ENCODE assay signal across 26 cellular contexts in genomic region chr4:106893903-106894302, GRCh38.
DNase-seq lines count a peak whose midpoint lies in the region; ATAC-seq and TF ChIP-seq lines count a peak whose summit lies in the region.
"Had no signal": no experiment of that assay in that cellular context is flagged by ENCODE, and none has a peak within 500 bp of the region (broad histone marks: within the 10 kb centered on the region; RNA-seq: fewer than 3 reads in every experiment).

No MANE protein-coding gene starts in this region.

- H3K4me1 ChIP-seq in GM23338 (ENCODE audit: insufficient read depth): no peaks in the 10 kb centered on the region
- H3K4me1 ChIP-seq in CD8-positive, alpha-beta T cell (ENCODE audit: insufficient read depth, low read length): no peaks in the 10 kb centered on the region
- H3K4me1 ChIP-seq: A549 had no signal

- H3K4me1 Mint-ChIP-seq in GM23338 (no peaks in the 10 kb centered on the region), WTC11 (no peaks in the 10 kb centered on the region)
- no peaks in the 10 kb centered on the region for H3K4me1 Mint-ChIP-seq in CD8-positive, alpha-beta T cell (ENCODE audit: low read depth)
- H3K4me1 Mint-ChIP-seq: CD4-positive, alpha-beta memory T cell had no signal

- H4K20me1 ChIP-seq in GM23338 (replicated peaks; ENCODE audit: insufficient read depth): no peaks in the 10 kb centered on the region

- CTCF ChIA-PET in WTC11 (lab: Charles Lee): interaction anchor here (1.4 kb wide), 1 partner anchor 19 kb away, joined by 10 read pairs; no protein-coding TSS in a partner anchor
- CTCF ChIA-PET in CD8-positive, alpha-beta T cell (lab: Charles Lee): no interaction called here

- no peaks in the 10 kb centered on the region for H3K79me2 ChIP-seq in GM23338 (replicated peaks; ENCODE audit: insufficient read depth)

- peaks cover 7% of the 10 kb centered on the region; the same call in 1 of the 3 replicates for H3K9me3 Mint-ChIP-seq in GM23338
- H3K9me3 Mint-ChIP-seq in WTC11: peaks cover 14% of the 10 kb centered on the region
- H3K9me3 Mint-ChIP-seq in CD8-positive, alpha-beta T cell: no peaks in the 10 kb centered on the region

- no peaks in the 10 kb centered on the region for H3K9me3 ChIP-seq in CD8-positive, alpha-beta T cell (ENCODE audit: low read length)
- H3K9me3 ChIP-seq: A549, MG63 had no signal

- H3K4me3 ChIP-seq in GM23338: no peak overlapping the region
- no peak overlapping the region for H3K4me3 ChIP-seq in CD8-positive, alpha-beta T cell (ENCODE audit: low read depth, low read length)
- H3K4me3 ChIP-seq: A549, MG63 had no signal

- DNase-seq in GM23338 (ENCODE audit: low spot score) (no peak), WTC11 (ENCODE audit: low spot score) (no peak), medulla oblongata (ENCODE audit: extremely low spot score) (peak; percentile 30), sciatic nerve (ENCODE audit: low spot score) (peak; percentile 31), cerebellar cortex (ENCODE audit: low spot score) (no peak)
- DNase-seq in CD8-positive, alpha-beta T cell: no peak
- DNase-seq: CD4-positive, alpha-beta memory T cell; DMS 273 treated with DMSO at 0.1 percent for 48 hours; DMS79; EL; GDM1; H7; IMR-90; KG1; MG63; NCI-H1048; NCI-H1417; NCI-H1694; NCI-H2081; NCI-H226; NCI-H510A; NCI-H69; RPMI8226; SHP77 had no signal

- intact Hi-C loops in sciatic nerve (cut with DNase I): no loop called here
- intact Hi-C loops in CD8-positive, alpha-beta T cell (cut with DNase I, micrococcal nuclease): no loop called here

- H3K27me3 Mint-ChIP-seq in GM23338 (ENCODE audit: insufficient read depth, low read depth, poor library complexity): no peaks in the 10 kb centered on the region
- H3K27me3 Mint-ChIP-seq in WTC11 (ENCODE audit: low read depth): no peaks in the 10 kb centered on the region
- no peaks in the 10 kb centered on the region for H3K27me3 Mint-ChIP-seq in CD8-positive, alpha-beta T cell (ENCODE audit: low read depth)
- H3K27me3 Mint-ChIP-seq: CD4-positive, alpha-beta memory T cell had no signal

- ATAC-seq in GM23338 (no peak; the same call in 2 of the 3 replicates), WTC11 (peak; percentile 20), sciatic nerve (peak; percentile 28), GM18502 (IDR thresholded peaks at IDR 0.05; ENCODE audit: poor library complexity, unreplicated experiment) (no peak)
- no peak for ATAC-seq in CD8-positive, alpha-beta T cell
- ATAC-seq: A549 had no signal

- no peak overlapping the region for H3K27ac ChIP-seq in GM23338 (ENCODE audit: low read depth)
- H3K27ac ChIP-seq in CD8-positive, alpha-beta T cell (ENCODE audit: low read depth, low read length): no peak overlapping the region
- H3K27ac ChIP-seq: A549 had no signal

- no peaks in the 10 kb centered on the region for H3F3A ChIP-seq in GM23338 (replicated peaks; ENCODE audit: low read depth)

- peak overlapping the region; percentile 70; the same call in 1 of the 2 replicates for H2AFZ ChIP-seq in GM23338

- no peaks in the 10 kb centered on the region for H3K27me3 ChIP-seq in GM23338 (ENCODE audit: insufficient read depth)
- no peaks in the 10 kb centered on the region for H3K27me3 ChIP-seq in CD8-positive, alpha-beta T cell (ENCODE audit: insufficient read depth, low read length)
- H3K27me3 ChIP-seq: MG63 had no signal

- POLR2A ChIA-PET in WTC11 (lab: Charles Lee): no interaction called here
- POLR2A ChIA-PET in CD8-positive, alpha-beta T cell (lab: Charles Lee): interaction anchor here (0.6 kb wide), 1 partner anchor 25 kb away, joined by 3 read pairs; no protein-coding TSS in a partner anchor

- no peaks in the 10 kb centered on the region for H3K9me2 ChIP-seq in GM23338 (ENCODE audit: insufficient read depth)

- H3K4me3 Mint-ChIP-seq in GM23338 (no peak overlapping the region), WTC11 (no peak overlapping the region)
- no peak overlapping the region for H3K4me3 Mint-ChIP-seq in CD8-positive, alpha-beta T cell
- H3K4me3 Mint-ChIP-seq: CD4-positive, alpha-beta memory T cell had no signal

- H3K4me2 ChIP-seq in GM23338: no peak overlapping the region
- H3K4me2 ChIP-seq: A549 had no signal

- H3K27ac Mint-ChIP-seq in GM23338 (no peak overlapping the region), WTC11 (no peak overlapping the region)
- no peak overlapping the region for H3K27ac Mint-ChIP-seq in CD8-positive, alpha-beta T cell
- H3K27ac Mint-ChIP-seq: CD4-positive, alpha-beta memory T cell had no signal

- no peaks in the 10 kb centered on the region for H3K36me3 ChIP-seq in GM23338 (ENCODE audit: insufficient read depth)
- no peaks in the 10 kb centered on the region for H3K36me3 ChIP-seq in CD8-positive, alpha-beta T cell (ENCODE audit: insufficient read depth, low read length)
- H3K36me3 ChIP-seq: MG63 had no signal

- no peak for TF ChIP-seq CTCF in GM23338 (conservative IDR thresholded peaks at IDR 0.05; ENCODE audit: low read depth in 2 of 2)
- TF ChIP-seq CTCF in WTC11 (IDR thresholded peaks at IDR 0.05): no peak
- no peak for TF ChIP-seq CTCF in CD8-positive, alpha-beta T cell (IDR thresholded peaks at IDR 0.05)

- no peaks in the 10 kb centered on the region for H3K36me3 Mint-ChIP-seq in GM23338 (ENCODE audit: low read depth)
- H3K36me3 Mint-ChIP-seq in WTC11: 0 out of 2 replicates have a peak, but pooled peaks cover 2% of the 10 kb centered on the region
- no peaks in the 10 kb centered on the region for H3K36me3 Mint-ChIP-seq in CD8-positive, alpha-beta T cell
- H3K36me3 Mint-ChIP-seq: CD4-positive, alpha-beta memory T cell had no signal

TF ChIP-seq in GM23338, 12 proteins besides CTCF, POLR2A, EP300 and RAD21 (continues in another document):
- TF ChIP-seq STAT1 (IDR thresholded peaks at IDR 0.05; ENCODE audit: unreplicated experiment) (no peak), EZH2phosphoT487 (IDR thresholded peaks at IDR 0.05; ENCODE audit: unreplicated experiment) (no peak), CREB1 (CRISPR knock-in tag; IDR thresholded peaks at IDR 0.05; ENCODE audit: low read depth) (no peak), JUNB (IDR thresholded peaks at IDR 0.05; ENCODE audit: unreplicated experiment) (no peak), POLR2AphosphoS5 (IDR thresholded peaks at IDR 0.05; ENCODE audit: low read depth) (no peak), ZNF331 (CRISPR knock-in tag; IDR thresholded peaks at IDR 0.05; ENCODE audit: low read depth) (no peak), ETS1 (IDR thresholded peaks at IDR 0.05) (no peak), EZH2 (IDR thresholded peaks at IDR 0.05; ENCODE audit: low read depth, unreplicated experiment) (no peak), ZNF114 (CRISPR knock-in tag; IDR thresholded peaks at IDR 0.05) (no peak)

TF ChIP-seq in WTC11, 78 proteins besides CTCF, POLR2A, EP300 and RAD21 (continues in another document):
- TF ChIP-seq GRHL2 (CRISPR knock-in tag; IDR thresholded peaks at IDR 0.05; ENCODE audit: insufficient replicate concordance, severe bottlenecking): no peak
- no peak for TF ChIP-seq MLX (CRISPR knock-in tag; IDR thresholded peaks at IDR 0.05)
- no peak for TF ChIP-seq HMGA2 (CRISPR knock-in tag; IDR thresholded peaks at IDR 0.05)
- no peak for TF ChIP-seq ZNF425 (CRISPR knock-in tag; conservative IDR thresholded peaks at IDR 0.05)
- no peak for TF ChIP-seq JAZF1 (CRISPR knock-in tag; IDR thresholded peaks at IDR 0.05)
- TF ChIP-seq ZBTB43 (CRISPR knock-in tag; IDR thresholded peaks at IDR 0.05): no peak
- TF ChIP-seq SMAD3 (CRISPR knock-in tag; IDR thresholded peaks at IDR 0.05; ENCODE audit: borderline replicate concordance): no peak
- no peak for TF ChIP-seq JUN (CRISPR knock-in tag; IDR thresholded peaks at IDR 0.05)
- no peak for TF ChIP-seq ZNF263 (CRISPR knock-in tag; IDR thresholded peaks at IDR 0.05; ENCODE audit: low read depth)
- no peak for TF ChIP-seq ATF1 (CRISPR knock-in tag; IDR thresholded peaks at IDR 0.05)
- no peak for TF ChIP-seq ZNF121 (CRISPR knock-in tag; IDR thresholded peaks at IDR 0.05)
- TF ChIP-seq ATF3 (CRISPR knock-in tag; conservative IDR thresholded peaks at IDR 0.05): no peak
- TF ChIP-seq ZNF317 (CRISPR knock-in tag; IDR thresholded peaks at IDR 0.05; ENCODE audit: borderline replicate concordance, low read depth): no peak
- no peak for TF ChIP-seq NFATC4 (CRISPR knock-in tag; IDR thresholded peaks at IDR 0.05)
- no peak for TF ChIP-seq CREB1 (CRISPR knock-in tag; IDR thresholded peaks at IDR 0.05)

Comparison
In these comparisons a context has a peak if more than half of its experiments do, and no peak if none do; other contexts are left out.
1. ATAC-seq: peak in WTC11 (single experiment) and sciatic nerve (single experiment); none in GM23338 (single experiment), GM18502 (single experiment) and CD8-positive, alpha-beta T cell (single experiment).
2. DNase-seq: peak in medulla oblongata (single experiment) and sciatic nerve (single experiment); none in GM23338 (single experiment), WTC11 (single experiment), cerebellar cortex (single experiment) and CD8-positive, alpha-beta T cell (0 of 7).